ENCODE assay signal across 8 cellular contexts in the genomic region with DNA sequence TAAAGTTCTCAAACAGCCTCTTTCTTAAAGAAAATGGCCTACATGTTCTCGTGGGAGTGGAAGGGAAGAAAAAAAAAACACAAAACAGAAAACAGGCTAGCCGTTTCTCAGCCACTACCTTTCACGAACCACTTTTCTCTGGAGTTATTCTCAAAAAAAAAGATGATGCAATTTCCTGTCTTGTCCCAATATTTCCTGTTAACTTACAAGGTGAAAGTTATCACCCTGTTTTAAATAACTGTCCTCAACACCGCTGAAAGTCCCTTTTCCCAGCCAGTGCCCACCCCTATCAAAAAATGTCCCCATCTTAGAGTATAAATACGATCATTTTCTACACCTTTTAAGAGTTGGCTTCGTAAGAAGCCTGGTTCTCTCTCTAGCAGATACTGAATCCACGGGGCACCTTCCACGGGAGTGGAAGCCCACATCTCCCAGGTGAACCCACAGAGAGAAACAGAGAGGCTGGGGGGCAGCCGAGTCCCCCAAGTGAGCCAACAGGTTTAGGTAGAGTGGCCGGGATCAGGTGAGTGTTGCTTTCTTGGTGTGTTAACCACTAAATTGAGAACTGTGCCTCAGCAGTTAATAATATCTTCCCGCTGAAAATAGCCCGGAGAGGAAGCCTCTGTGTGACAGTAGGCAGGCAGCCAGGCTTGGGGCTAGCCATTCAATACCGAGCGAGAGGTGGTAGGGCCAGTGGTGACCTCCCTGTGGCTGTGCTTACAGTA. TPM values are rescaled to one million over a fixed set of nuclear protein-coding genes. Genes with fewer than 3 reads are reported as not detected.
DNase-seq lines count a peak whose midpoint lies in the region; ATAC-seq, FAIRE-seq and TF ChIP-seq lines count a peak whose summit lies in the region.

No MANE protein-coding gene starts in this region.

- peak overlapping the region; percentile 9 for H2AFZ ChIP-seq in endothelial cell of umbilical vein (ENCODE audit: low read depth, low read length)
- no peak overlapping the region for H2AFZ ChIP-seq in parathyroid adenoma

- H3K4me1 ChIP-seq in endothelial cell of umbilical vein (ENCODE audit: control insufficient read depth, extremely low read depth, insufficient read depth, low read length) (peaks cover 62% of the 10 kb centered on the region), parathyroid adenoma (peaks cover 45% of the 10 kb centered on the region)
- peaks cover 67% of the 10 kb centered on the region for H3K4me1 ChIP-seq in effector memory CD4-positive, alpha-beta T cell (ENCODE audit: control insufficient read depth, insufficient read depth, low read length, poor library complexity, severe bottlenecking)

- TF ChIP-seq CTCF in endothelial cell of umbilical vein (IDR thresholded peaks at IDR 0.05; ENCODE audit: extremely low read depth in 1 of 2, insufficient read depth in 1 of 2, low read depth in 1 of 2, low read length in 2 of 2) = no peak
- TF ChIP-seq CTCF in parathyroid adenoma (IDR thresholded peaks at IDR 0.05) = no peak

- peak; percentile 72 for ATAC-seq in GM18511 (IDR thresholded peaks at IDR 0.05; ENCODE audit: unreplicated experiment)
- peak; percentile 42 for ATAC-seq in HG02642 (IDR thresholded peaks at IDR 0.05; ENCODE audit: poor library complexity, unreplicated experiment)

- no peak for TF ChIP-seq POLR2A in endothelial cell of umbilical vein (IDR thresholded peaks at IDR 0.05; ENCODE audit: low read depth, low read length)

- H3K79me2 ChIP-seq in endothelial cell of umbilical vein (ENCODE audit: control insufficient read depth, insufficient read depth, low read length) = peaks cover 29% of the 10 kb centered on the region
- H3K79me2 ChIP-seq in parathyroid adenoma = peaks cover 59% of the 10 kb centered on the region

- no peaks in the 10 kb centered on the region for H3K36me3 ChIP-seq in endothelial cell of umbilical vein (ENCODE audit: control insufficient read depth in 2 of 2, extremely low read depth in 1 of 2, insufficient read depth in 2 of 2, low read length in 2 of 2)
- no peaks in the 10 kb centered on the region for H3K36me3 ChIP-seq in parathyroid adenoma (ENCODE audit: control insufficient read depth, insufficient read depth, low read length)
- H3K36me3 ChIP-seq in effector memory CD4-positive, alpha-beta T cell (ENCODE audit: control insufficient read depth, insufficient read depth, low read length) = no peaks in the 10 kb centered on the region

- FAIRE-seq in RCC 7860 (lab: Jason Lieb, UNC) = peak; percentile 70
- FAIRE-seq in endothelial cell of umbilical vein (lab: Jason Lieb, UNC) = peak; percentile 79

- H3K9ac ChIP-seq in endothelial cell of umbilical vein (replicated peaks; ENCODE audit: extremely low read depth, insufficient read depth, low read length) = peak overlapping the region; percentile 47
- H3K9ac ChIP-seq in parathyroid adenoma = no peak overlapping the region

- H3K9me3 ChIP-seq in endothelial cell of umbilical vein (replicated peaks; ENCODE audit: control insufficient read depth, insufficient read depth, low read length) (no peaks in the 10 kb centered on the region), parathyroid adenoma (ENCODE audit: control insufficient read depth, low read length) (no peaks in the 10 kb centered on the region)
- no peaks in the 10 kb centered on the region for H3K9me3 ChIP-seq in effector memory CD4-positive, alpha-beta T cell (ENCODE audit: control insufficient read depth, low read length)

- DNase-seq in RCC 7860 (ENCODE audit: low spot score) (peak; percentile 61), endothelial cell of umbilical vein (ENCODE audit: low read depth, low spot score) (peak; percentile 49), NCI-H2107 treated with DMSO at 0.1 percent for 48 hours (lab: John Stamatoyannopoulos, UW; ENCODE audit: unreplicated experiment) (no peak)
- DNase-seq in effector memory CD4-positive, alpha-beta T cell = no peak
- no peak for DNase-seq in activated CD4-positive, alpha-beta T cell treated with anti-CD3 and anti-CD28 coated beads for 4 hours

- CTCF ChIA-PET in endothelial cell of umbilical vein (lab: Charles Lee) = interaction anchor here (0.8 to 2.0 kb wide), 5 partner anchors 11 to 304 kb away, joined by 3 to 6 read pairs (median 4); no protein-coding TSS in a partner anchor

- peak overlapping the region; percentile 67 for H3K27ac ChIP-seq in endothelial cell of umbilical vein (ENCODE audit: insufficient read depth, low read depth, low read length)
- peak overlapping the region; percentile 64 for H3K27ac ChIP-seq in parathyroid adenoma
- no peak overlapping the region for H3K27ac ChIP-seq in effector memory CD4-positive, alpha-beta T cell (ENCODE audit: insufficient read depth, low read length, poor library complexity, severe bottlenecking)

- no TSS peak for BruUV-seq in endothelial cell of umbilical vein (replicated peaks; lab: Mats Ljungman, UMichigan)

- no peaks in the 10 kb centered on the region for H3K9me1 ChIP-seq in endothelial cell of umbilical vein (replicated peaks; ENCODE audit: control insufficient read depth, extremely low read depth, insufficient read depth, low read length)

- H3K27me3 ChIP-seq in endothelial cell of umbilical vein (ENCODE audit: control insufficient read depth in 2 of 2, insufficient read depth in 2 of 2, low read length in 2 of 2) (no peaks in the 10 kb centered on the region), parathyroid adenoma (ENCODE audit: control insufficient read depth, insufficient read depth, low read length) (no peaks in the 10 kb centered on the region)
- no peaks in the 10 kb centered on the region for H3K27me3 ChIP-seq in effector memory CD4-positive, alpha-beta T cell (replicated peaks; ENCODE audit: control insufficient read depth, insufficient read depth, low read length, poor library complexity, severe bottlenecking)

- POLR2A ChIA-PET in endothelial cell of umbilical vein (lab: Charles Lee) = no interaction called here

- intact Hi-C loops in endothelial cell of umbilical vein (cut with micrococcal nuclease) = no loop called here

- H4K20me1 ChIP-seq in endothelial cell of umbilical vein (replicated peaks; ENCODE audit: control insufficient read depth, extremely low read depth, insufficient read depth, low read length) = no peaks in the 10 kb centered on the region

- dilution Hi-C loops in endothelial cell of umbilical vein (cut with MboI; ENCODE audit: extremely low pct_ligation_motif_present, low sequenced_read_pairs) = no loop called here

- H3K4me2 ChIP-seq in endothelial cell of umbilical vein (ENCODE audit: insufficient read depth, low read length) (peak overlapping the region; percentile 70), parathyroid adenoma (ENCODE audit: low read length) (peak overlapping the region; percentile 42)

- H3K4me3 ChIP-seq in endothelial cell of umbilical vein (replicated peaks in 1 of 3; ENCODE audit: insufficient read depth in 1 of 3, low read depth in 1 of 3, low read length in 3 of 3) (peak overlapping the region in 1 of 3 experiments; percentile 17), parathyroid adenoma (ENCODE audit: low read depth, low read length) (no peak overlapping the region)
- H3K4me3 ChIP-seq in effector memory CD4-positive, alpha-beta T cell (ENCODE audit: insufficient read depth, low read depth, low read length, poor library complexity, severe bottlenecking) = no peak overlapping the region

TF ChIP-seq in endothelial cell of umbilical vein, 7 proteins besides CTCF, POLR2A, EP300 and RAD21:
- TF ChIP-seq GATA2 (IDR thresholded peaks at IDR 0.05; ENCODE audit: insufficient read depth, insufficient read length, low read depth, low read length) = no peak
- TF ChIP-seq JUN (IDR thresholded peaks at IDR 0.05; ENCODE audit: borderline replicate concordance, insufficient read depth, insufficient read length, low read depth) = no peak
- TF ChIP-seq FOS (IDR thresholded peaks at IDR 0.05; ENCODE audit: borderline replicate concordance, insufficient read depth, low read length) = peak; percentile 8
TF ChIP-seq in endothelial cell of umbilical vein: peak in this region for 1.

RNA-seq across cellular contexts. Expression of gene SMAD7, which starts 15.9 kb away (rescaled TPM):
- 3.6 and 4.6 TPM in 2 replicates for total RNA-seq in endothelial cell of umbilical vein
- 8.0 and 10.2 TPM in 2 replicates for polyA plus RNA-seq in endothelial cell of umbilical vein
- polyA plus RNA-seq in endothelial cell of umbilical vein (2011; cell fraction: cytosol; rRNA removed) = 4.5 TPM in 2 replicates
- polyA plus RNA-seq in endothelial cell of umbilical vein (2011; cell fraction: nucleus; rRNA removed) = 5.0 and 9.0 TPM in 2 replicates
- 1.9 and 3.2 TPM in 2 replicates for polyA plus RNA-seq in endothelial cell of umbilical vein (2012)
- 12.6 and 15.2 TPM in 2 replicates for polyA minus RNA-seq in endothelial cell of umbilical vein
- 20.6 TPM for polyA minus RNA-seq in endothelial cell of umbilical vein (2011; cell fraction: cytosol; rRNA and poly(A)+ RNA removed)
- polyA minus RNA-seq in endothelial cell of umbilical vein (2011; cell fraction: nucleus; rRNA and poly(A)+ RNA removed) = 8.1 and 15.0 TPM in 2 replicates

Comparison
In these comparisons a context has a peak if more than half of its experiments do, and no peak if none do; other contexts are left out.
1. DNase-seq: peak in RCC 7860 (single experiment) and endothelial cell of umbilical vein (single experiment); none in effector memory CD4-positive, alpha-beta T cell (0 of 3), NCI-H2107 treated with DMSO at 0.1 percent for 48 hours (single experiment) and activated CD4-positive, alpha-beta T cell treated with anti-CD3 and anti-CD28 coated beads for 4 hours (0 of 2).